13 cellular contexts compared by ENCODE assay signal in genomic region chr12:16573652-16574077, GRCh38. TPM values are rescaled to one million over a fixed set of nuclear protein-coding genes. Genes with fewer than 3 reads are reported as not detected.
A peak's percentile ranks its signal among the peaks of the same experiment; 100 is the strongest.
DNase-seq lines count a peak whose midpoint lies in the region; ATAC-seq and TF ChIP-seq lines count a peak whose summit lies in the region.
"Had no signal": no experiment of that assay in that cellular context is flagged by ENCODE, and none has a peak within 500 bp of the region (broad histone marks: within the 10 kb centered on the region; RNA-seq: fewer than 3 reads in every experiment).

No MANE protein-coding gene starts in this region.

- peak; percentile 46 for ATAC-seq in IMR-90 (ENCODE audit: low read depth)
- ATAC-seq in right cardiac atrium = peak; percentile 93 to 97
- ATAC-seq in GM21723 (IDR thresholded peaks at IDR 0.05; ENCODE audit: unreplicated experiment) = no peak
- no peak for ATAC-seq in SK-N-SH treated with all-trans-retinoic acid at 6 μM for 48 hours
- ATAC-seq: PC-3 had no signal

- H4K20me1 ChIP-seq in IMR-90 (ENCODE audit: insufficient read depth, low read length) = no peaks in the 10 kb centered on the region

- no peak overlapping the region for H2BK15ac ChIP-seq in IMR-90 (ENCODE audit: low read depth, low read length)

- no peak overlapping the region for H3K4me2 ChIP-seq in IMR-90 (ENCODE audit: low read depth, low read length)

- BruUV-seq in IMR-90 (replicated peaks; lab: Mats Ljungman, UMichigan) = no TSS peak

- H3K4me1 Mint-ChIP-seq in activated T-cell treated with anti-CD3 and anti-CD28 coated beads, Interleukin-2, amount 50 U/mL, for 24 hours (ENCODE audit: low read depth) = no peaks in the 10 kb centered on the region

- H3K36me3 Mint-ChIP-seq in activated T-cell treated with anti-CD3 and anti-CD28 coated beads, Interleukin-2, amount 50 U/mL, for 24 hours (ENCODE audit: low read depth) = no peaks in the 10 kb centered on the region

- no peak overlapping the region for H2BK120ac ChIP-seq in IMR-90 (ENCODE audit: low read depth, low read length)

- no peak overlapping the region for H3K18ac ChIP-seq in IMR-90 (ENCODE audit: low read depth, low read length)

- no peak overlapping the region for H3K23ac ChIP-seq in IMR-90 (ENCODE audit: low read depth, low read length)

- in situ Hi-C loops in IMR-90 (cut with MboI; ENCODE audit: low sequenced_read_pairs) = no loop called here

- CTCF ChIA-PET in IMR-90 (lab: Yijun Ruan, JAX) = no interaction called here

- no peaks in the 10 kb centered on the region for H3K9me3 ChIP-seq in IMR-90 (ENCODE audit: control insufficient read depth, insufficient read depth, low read length)
- H3K9me3 ChIP-seq in right cardiac atrium (ENCODE audit: control insufficient read depth, low read length) = no peaks in the 10 kb centered on the region
- H3K9me3 ChIP-seq in sigmoid colon = no peaks in the 10 kb centered on the region

- H3K4me3 Mint-ChIP-seq in activated T-cell treated with anti-CD3 and anti-CD28 coated beads, Interleukin-2, amount 50 U/mL, for 24 hours = no peak overlapping the region

- no peak overlapping the region for H3K14ac ChIP-seq in IMR-90 (replicated peaks; ENCODE audit: low read depth, low read length)

- H2AK5ac ChIP-seq in IMR-90 (ENCODE audit: low read depth, low read length) = no peak overlapping the region

- H3K4me1 ChIP-seq in IMR-90 (ENCODE audit: control insufficient read depth, insufficient read depth, low read length) (no peaks in the 10 kb centered on the region), right cardiac atrium (ENCODE audit: control insufficient read depth, insufficient read depth, low read length) (peaks cover 2% of the 10 kb centered on the region), sigmoid colon (peaks cover 0 to 34% (median 8%) of the 10 kb centered on the region in 4 donors)

- TF ChIP-seq POLR2A in IMR-90 (IDR thresholded peaks at IDR 0.05; ENCODE audit: low read depth, low read length) (no peak), sigmoid colon (IDR thresholded peaks at IDR 0.05) (no peak)

- WGBS in IMR-90 (ENCODE audit: extremely low coverage in 2 of 2, insufficient read length in 1 of 2), 2 experiments = 83% methylated on average over 2 of the region's 16 CpGs; no CpG with 5 or more reads in 1 of the 2 experiments
- 24% methylated on average over 16 of the region's 16 CpGs for WGBS in right cardiac atrium
- WGBS in sigmoid colon, 2 donors = 47 to 79% methylated on average over 16 of the region's 16 CpGs

- POLR2A ChIA-PET in IMR-90 (lab: Charles Lee; ENCODE audit: unreplicated experiment) = no interaction called here

- no peak for TF ChIP-seq RAD21 in IMR-90 (IDR thresholded peaks at IDR 0.05; ENCODE audit: low read length)

- DNase-seq in IMR-90 (peak; percentile 32), UCSD-AML1 (lab: John Stamatoyannopoulos, UW; ENCODE audit: unreplicated experiment) (peak; percentile 6), right cardiac atrium (peak; percentile 63 to 80 (median 75)), sigmoid colon (peak; percentile 76), NCI-H1048 (lab: John Stamatoyannopoulos, UW) (no peak)
- DNase-seq in activated T-cell treated with anti-CD3 and anti-CD28 coated beads, Interleukin-2, amount 50 U/mL, for 24 hours = no peak
- DNase-seq: activated CD4-positive, CD25-positive, alpha-beta regulatory T cell; activated naive CD4-positive, alpha-beta T cell; MM.1S; PC-3 had no signal

- H2AFZ ChIP-seq in IMR-90 (replicated peaks; ENCODE audit: low read length, poor library complexity) = no peak overlapping the region

- H3K79me1 ChIP-seq in IMR-90 (ENCODE audit: low read depth in 1 of 2, low read length in 2 of 2) = no peaks in the 10 kb centered on the region

- H3K27ac Mint-ChIP-seq in activated T-cell treated with anti-CD3 and anti-CD28 coated beads, Interleukin-2, amount 50 U/mL, for 24 hours = no peak overlapping the region

- H3K9ac ChIP-seq in IMR-90 (ENCODE audit: low read depth, low read length) = no peak overlapping the region

- dilution Hi-C loops in IMR-90 (cut with HindIII; ENCODE audit: low sequenced_read_pairs, unreplicated experiment) = no loop called here

- no peak for TF ChIP-seq CTCF in IMR-90 (conservative IDR thresholded peaks at IDR 0.05; ENCODE audit: low read depth, low read length)
- no peak for TF ChIP-seq CTCF in sigmoid colon (IDR thresholded peaks at IDR 0.05)

- no peaks in the 10 kb centered on the region for H3K9me1 ChIP-seq in IMR-90 (ENCODE audit: insufficient read depth, low read length)

- TF ChIP-seq EP300 in sigmoid colon (IDR thresholded peaks at IDR 0.05) = no peak

- no peaks in the 10 kb centered on the region for H3K27me3 Mint-ChIP-seq in activated T-cell treated with anti-CD3 and anti-CD28 coated beads, Interleukin-2, amount 50 U/mL, for 24 hours

- intact Hi-C loops in IMR-90 (cut with micrococcal nuclease) = no loop called here
- intact Hi-C loops in right cardiac atrium (cut with DNase I) = no loop called here
- intact Hi-C loops in sigmoid colon (cut with DNase I) = no loop called here

- H3K27ac ChIP-seq in IMR-90 (ENCODE audit: insufficient read depth, low read length) = no peak overlapping the region
- peak overlapping the region; percentile 58 for H3K27ac ChIP-seq in right cardiac atrium (ENCODE audit: low read length)
- peak overlapping the region in 3 of 4 donors; percentile 12 to 39 (median 35) for H3K27ac ChIP-seq in sigmoid colon

- H3K9me3 Mint-ChIP-seq in activated T-cell treated with anti-CD3 and anti-CD28 coated beads, Interleukin-2, amount 50 U/mL, for 24 hours = no peaks in the 10 kb centered on the region

- no peak overlapping the region for H3K4ac ChIP-seq in IMR-90 (ENCODE audit: low read depth, low read length)

- no peak overlapping the region for H4K8ac ChIP-seq in IMR-90 (ENCODE audit: low read depth in 2 of 2, low read length in 2 of 2)

- H2AK9ac ChIP-seq in IMR-90 (replicated peaks; ENCODE audit: low read depth, low read length, poor library complexity) = no peak overlapping the region

- no peak overlapping the region for H3K4me3 ChIP-seq in IMR-90 (ENCODE audit: insufficient read depth, low read depth, low read length)
- H3K4me3 ChIP-seq in right cardiac atrium (ENCODE audit: low read length) = no peak overlapping the region
- H3K4me3 ChIP-seq in sigmoid colon = no peak overlapping the region

- no peak overlapping the region for H2BK20ac ChIP-seq in IMR-90 (ENCODE audit: low read depth, low read length)

- H2BK5ac ChIP-seq in IMR-90 (ENCODE audit: low read depth, low read length, poor library complexity, severe bottlenecking) = no peak overlapping the region

- H4K5ac ChIP-seq in IMR-90 (ENCODE audit: low read depth, low read length) = no peak overlapping the region

- no peak overlapping the region for H3K56ac ChIP-seq in IMR-90 (ENCODE audit: extremely low read depth, insufficient read depth, low read length)

- H3K27me3 ChIP-seq in IMR-90 (ENCODE audit: control insufficient read depth, insufficient read depth, low read length) = no peaks in the 10 kb centered on the region; the same call in 1 of the 2 replicates
- no peaks in the 10 kb centered on the region for H3K27me3 ChIP-seq in right cardiac atrium (ENCODE audit: control insufficient read depth, insufficient read depth)
- H3K27me3 ChIP-seq in sigmoid colon = no peaks in the 10 kb centered on the region

- H3K36me3 ChIP-seq in IMR-90 (ENCODE audit: control insufficient read depth, insufficient read depth, low read length) = no peaks in the 10 kb centered on the region
- H3K36me3 ChIP-seq in sigmoid colon = peaks cover 0 to 5% (median 0%) of the 10 kb centered on the region in 4 donors

- no peak overlapping the region for H4K91ac ChIP-seq in IMR-90 (ENCODE audit: insufficient read depth, low read depth, low read length)

TF ChIP-seq in IMR-90, 13 proteins besides CTCF, POLR2A, EP300 and RAD21:
- TF ChIP-seq CEBPB (IDR thresholded peaks at IDR 0.05; ENCODE audit: low read depth, low read length) (0 out of 2 replicates have a peak, but pooled peaks have one; percentile 5), MAFK (IDR thresholded peaks at IDR 0.05; ENCODE audit: low read depth, low read length) (no peak)

TF ChIP-seq in SK-N-SH treated with all-trans-retinoic acid at 6 μM for 48 hours, 23 proteins besides CTCF, POLR2A, EP300 and RAD21:
- TF ChIP-seq TSHZ2 (CRISPR knock-in tag; IDR thresholded peaks at IDR 0.05) (no peak), ZFP30 (CRISPR knock-in tag; IDR thresholded peaks at IDR 0.05) (no peak), RARB (CRISPR knock-in tag; IDR thresholded peaks at IDR 0.05) (no peak), GLIS3 (CRISPR knock-in tag; IDR thresholded peaks at IDR 0.05) (no peak), SNAI2 (CRISPR knock-in tag; IDR thresholded peaks at IDR 0.05) (no peak)

RNA-seq across cellular contexts. Expression of gene LMO3, which starts 32.3 kb away (rescaled TPM):
- total RNA-seq in IMR-90 (2012; rRNA removed) (0.54 and 1.7 TPM in 2 replicates), right cardiac atrium (10 to 100 TPM in 1 of 4 donors, 1 to 10 TPM in 3; 4.5 to 13.0 (median 6.3) TPM), sigmoid colon (100 to 1,000 TPM; 228 to 403 (median 367) TPM)
- polyA plus RNA-seq in IMR-90 (2012; rRNA removed) (0.49 and 0.84 TPM in 2 replicates), right cardiac atrium (4.3 TPM), sigmoid colon (1 to 10 TPM in 2 of 3 donors, under 1 TPM in 1; 0.46 to 9.0 (median 5.1) TPM)
- polyA plus RNA-seq in IMR-90 (2012; cell fraction: cytosol; rRNA removed) = 0.18 and 3.0 TPM in 2 replicates
- 0.32 and 0.63 TPM in 2 replicates for polyA plus RNA-seq in IMR-90 (2012; cell fraction: nucleus; rRNA removed; ENCODE audit: low replicate concordance)
- total RNA-seq: endothelial cell of umbilical vein had no signal
- polyA plus RNA-seq: endothelial cell of umbilical vein had no signal

Comparison
In these comparisons a context has a peak if more than half of its experiments do, and no peak if none do; other contexts are left out.
1. ATAC-seq: peak in IMR-90 (single experiment) and right cardiac atrium (2 of 2); none in GM21723 (single experiment) and SK-N-SH treated with all-trans-retinoic acid at 6 μM for 48 hours (single experiment).
2. DNase-seq: peak in IMR-90 (single experiment), UCSD-AML1 (single experiment), right cardiac atrium (3 of 3) and sigmoid colon (single experiment); none in NCI-H1048 (single experiment) and activated T-cell treated with anti-CD3 and anti-CD28 coated beads, Interleukin-2, amount 50 U/mL, for 24 hours (single experiment).
3. RNA of gene LMO3, which starts 32.3 kb away (total RNA-seq): 228 to 403 TPM in sigmoid colon; 4.5 to 13.0 TPM in right cardiac atrium and 0.54 to 1.7 TPM in IMR-90; every median in the first group is over 10 times any median in the second.